1 cellular context compared by ENCODE assay signal in the genomic region with DNA sequence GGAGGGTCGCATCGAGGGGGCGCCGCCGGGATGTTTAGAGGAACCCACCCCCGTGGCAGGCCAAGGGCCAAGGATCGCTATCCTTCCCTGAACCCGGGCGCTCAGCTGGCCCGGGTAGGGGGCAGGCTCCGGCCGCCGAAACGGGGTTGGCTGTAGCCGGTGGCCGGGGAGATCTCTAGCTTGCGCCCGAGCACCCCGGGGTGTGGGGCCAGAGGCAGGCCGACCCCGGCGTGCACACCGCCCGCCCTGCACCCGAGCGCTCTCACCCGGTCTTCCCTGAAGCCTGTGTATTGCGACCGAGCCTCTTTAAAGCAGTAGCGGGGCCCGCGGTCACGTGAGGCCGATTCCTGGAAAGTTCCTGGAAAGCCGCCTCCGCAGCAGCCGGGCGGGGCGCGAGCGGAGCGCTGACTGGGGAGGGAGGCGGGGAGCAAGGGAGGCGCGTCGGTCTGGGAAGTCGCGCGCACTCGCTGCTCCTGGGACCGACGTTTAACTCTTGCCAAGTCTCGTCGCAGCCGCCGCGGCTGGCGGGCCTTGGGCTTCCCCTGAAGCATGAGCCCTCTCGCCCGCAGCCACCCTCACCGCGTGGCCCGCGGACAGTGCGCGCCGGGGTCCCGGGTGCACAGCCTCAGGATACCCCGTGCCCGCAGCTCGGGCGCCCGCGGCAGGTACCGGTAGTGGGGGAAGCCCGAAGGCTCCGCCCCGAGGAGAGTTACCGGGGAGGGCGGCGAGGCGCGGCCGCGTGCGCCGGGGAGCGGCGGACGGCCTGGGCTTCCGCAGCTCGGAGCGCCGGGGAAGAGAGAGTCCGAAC.
TF ChIP-seq lines count a peak whose summit lies in the region.

No MANE protein-coding gene starts in this region.

TF ChIP-seq in K562, 482 proteins besides CTCF, POLR2A, EP300 and RAD21 (continued from another document and continues in another):
- TF ChIP-seq, protein P1, sequence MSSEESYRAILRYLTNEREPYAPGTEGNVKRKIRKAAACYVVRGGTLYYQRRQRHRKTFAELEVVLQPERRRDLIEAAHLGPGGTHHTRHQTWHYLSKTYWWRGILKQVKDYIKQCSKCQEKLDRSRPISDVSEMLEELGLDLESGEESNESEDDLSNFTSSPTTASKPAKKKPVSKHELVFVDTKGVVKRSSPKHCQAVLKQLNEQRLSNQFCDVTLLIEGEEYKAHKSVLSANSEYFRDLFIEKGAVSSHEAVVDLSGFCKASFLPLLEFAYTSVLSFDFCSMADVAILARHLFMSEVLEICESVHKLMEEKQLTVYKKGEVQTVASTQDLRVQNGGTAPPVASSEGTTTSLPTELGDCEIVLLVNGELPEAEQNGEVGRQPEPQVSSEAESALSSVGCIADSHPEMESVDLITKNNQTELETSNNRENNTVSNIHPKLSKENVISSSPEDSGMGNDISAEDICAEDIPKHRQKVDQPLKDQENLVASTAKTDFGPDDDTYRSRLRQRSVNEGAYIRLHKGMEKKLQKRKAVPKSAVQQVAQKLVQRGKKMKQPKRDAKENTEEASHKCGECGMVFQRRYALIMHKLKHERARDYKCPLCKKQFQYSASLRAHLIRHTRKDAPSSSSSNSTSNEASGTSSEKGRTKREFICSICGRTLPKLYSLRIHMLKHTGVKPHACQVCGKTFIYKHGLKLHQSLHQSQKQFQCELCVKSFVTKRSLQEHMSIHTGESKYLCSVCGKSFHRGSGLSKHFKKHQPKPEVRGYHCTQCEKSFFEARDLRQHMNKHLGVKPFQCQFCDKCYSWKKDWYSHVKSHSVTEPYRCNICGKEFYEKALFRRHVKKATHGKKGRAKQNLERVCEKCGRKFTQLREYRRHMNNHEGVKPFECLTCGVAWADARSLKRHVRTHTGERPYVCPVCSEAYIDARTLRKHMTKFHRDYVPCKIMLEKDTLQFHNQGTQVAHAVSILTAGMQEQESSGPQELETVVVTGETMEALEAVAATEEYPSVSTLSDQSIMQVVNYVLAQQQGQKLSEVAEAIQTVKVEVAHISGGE (CRISPR knock-in tag; IDR thresholded peaks at IDR 0.05): peak in 1 of 3 experiments; percentile 21; a peak in 1 of 6 replicates
- TF ChIP-seq MEF2A (IDR thresholded peaks at IDR 0.05; ENCODE audit: control insufficient read depth, low read depth, low read length) (no peak), U2AF1 (optimal IDR thresholded peaks at IDR 0.05; ENCODE audit: low read depth, low read length) (peak; percentile 74), NFIC (IDR thresholded peaks at IDR 0.05) (no peak; the same call in 1 of the 2 replicates), ILF3 (IDR thresholded peaks at IDR 0.05; ENCODE audit: borderline replicate concordance) (0 out of 2 replicates have a peak, but pooled peaks have one; percentile 14), ZFP1 (CRISPR knock-in tag; IDR thresholded peaks at IDR 0.05) (0 out of 2 replicates have a peak, but pooled peaks have one; percentile 25), NR4A1 (CRISPR knock-in tag; IDR thresholded peaks at IDR 0.05) (peak; percentile 69; the same call in 1 of the 2 replicates), NR4A1 (tag; IDR thresholded peaks at IDR 0.05) (no peak), ZNF175 (CRISPR knock-in tag; IDR thresholded peaks at IDR 0.05; ENCODE audit: low read depth) (0 out of 2 replicates have a peak, but pooled peaks have one; percentile 30), FOXJ2 (tag; IDR thresholded peaks at IDR 0.05) (no peak), KAT7 (CRISPR knock-in tag; IDR thresholded peaks at IDR 0.05; ENCODE audit: borderline replicate concordance) (peak; percentile 87), RBM22 (IDR thresholded peaks at IDR 0.05; ENCODE audit: low read depth, low read length, poor library complexity, severe bottlenecking) (peak; percentile 64), BRD9 (IDR thresholded peaks at IDR 0.05; ENCODE audit: low read depth, partially characterized antibody) (no peak), MTA2 (IDR thresholded peaks at IDR 0.05; ENCODE audit: low read depth) (no peak), PCBP2 (IDR thresholded peaks at IDR 0.05; ENCODE audit: low read depth, low read length, poor library complexity, severe bottlenecking) (peak; percentile 14), LCOR (CRISPR knock-in tag; IDR thresholded peaks at IDR 0.05) (peak; percentile 63), ZKSCAN1 (IDR thresholded peaks at IDR 0.05; ENCODE audit: low read depth, low read length) (no peak), CSDE1 (IDR thresholded peaks at IDR 0.05) (peak in 1 of 2 experiments; percentile 74; a peak in 1 of 4 replicates), CBFA2T2 (conservative IDR thresholded peaks at IDR 0.05) (peak; percentile 76), SNIP1 (IDR thresholded peaks at IDR 0.05; ENCODE audit: low read depth) (peak; percentile 90), TEAD2 (tag; IDR thresholded peaks at IDR 0.05) (no peak), RBBP5 (IDR thresholded peaks at IDR 0.05; ENCODE audit: borderline replicate concordance, insufficient read depth, low read length, poor library complexity, severe bottlenecking) (peak; percentile 52), GATAD2B (IDR thresholded peaks at IDR 0.05; ENCODE audit: borderline replicate concordance) (peak; percentile 66; the same call in 1 of the 2 replicates), FOXK2 (conservative IDR thresholded peaks at IDR 0.05 in 1 of 2, IDR thresholded peaks at IDR 0.05 in 1 of 2; ENCODE audit: low read depth in 2 of 2) (peak; percentile 52 to 94; a peak in 2 of 4 replicates), NELFE (IDR thresholded peaks at IDR 0.05; ENCODE audit: insufficient read depth, insufficient read length) (no peak)
- TF ChIP-seq, protein P2, sequence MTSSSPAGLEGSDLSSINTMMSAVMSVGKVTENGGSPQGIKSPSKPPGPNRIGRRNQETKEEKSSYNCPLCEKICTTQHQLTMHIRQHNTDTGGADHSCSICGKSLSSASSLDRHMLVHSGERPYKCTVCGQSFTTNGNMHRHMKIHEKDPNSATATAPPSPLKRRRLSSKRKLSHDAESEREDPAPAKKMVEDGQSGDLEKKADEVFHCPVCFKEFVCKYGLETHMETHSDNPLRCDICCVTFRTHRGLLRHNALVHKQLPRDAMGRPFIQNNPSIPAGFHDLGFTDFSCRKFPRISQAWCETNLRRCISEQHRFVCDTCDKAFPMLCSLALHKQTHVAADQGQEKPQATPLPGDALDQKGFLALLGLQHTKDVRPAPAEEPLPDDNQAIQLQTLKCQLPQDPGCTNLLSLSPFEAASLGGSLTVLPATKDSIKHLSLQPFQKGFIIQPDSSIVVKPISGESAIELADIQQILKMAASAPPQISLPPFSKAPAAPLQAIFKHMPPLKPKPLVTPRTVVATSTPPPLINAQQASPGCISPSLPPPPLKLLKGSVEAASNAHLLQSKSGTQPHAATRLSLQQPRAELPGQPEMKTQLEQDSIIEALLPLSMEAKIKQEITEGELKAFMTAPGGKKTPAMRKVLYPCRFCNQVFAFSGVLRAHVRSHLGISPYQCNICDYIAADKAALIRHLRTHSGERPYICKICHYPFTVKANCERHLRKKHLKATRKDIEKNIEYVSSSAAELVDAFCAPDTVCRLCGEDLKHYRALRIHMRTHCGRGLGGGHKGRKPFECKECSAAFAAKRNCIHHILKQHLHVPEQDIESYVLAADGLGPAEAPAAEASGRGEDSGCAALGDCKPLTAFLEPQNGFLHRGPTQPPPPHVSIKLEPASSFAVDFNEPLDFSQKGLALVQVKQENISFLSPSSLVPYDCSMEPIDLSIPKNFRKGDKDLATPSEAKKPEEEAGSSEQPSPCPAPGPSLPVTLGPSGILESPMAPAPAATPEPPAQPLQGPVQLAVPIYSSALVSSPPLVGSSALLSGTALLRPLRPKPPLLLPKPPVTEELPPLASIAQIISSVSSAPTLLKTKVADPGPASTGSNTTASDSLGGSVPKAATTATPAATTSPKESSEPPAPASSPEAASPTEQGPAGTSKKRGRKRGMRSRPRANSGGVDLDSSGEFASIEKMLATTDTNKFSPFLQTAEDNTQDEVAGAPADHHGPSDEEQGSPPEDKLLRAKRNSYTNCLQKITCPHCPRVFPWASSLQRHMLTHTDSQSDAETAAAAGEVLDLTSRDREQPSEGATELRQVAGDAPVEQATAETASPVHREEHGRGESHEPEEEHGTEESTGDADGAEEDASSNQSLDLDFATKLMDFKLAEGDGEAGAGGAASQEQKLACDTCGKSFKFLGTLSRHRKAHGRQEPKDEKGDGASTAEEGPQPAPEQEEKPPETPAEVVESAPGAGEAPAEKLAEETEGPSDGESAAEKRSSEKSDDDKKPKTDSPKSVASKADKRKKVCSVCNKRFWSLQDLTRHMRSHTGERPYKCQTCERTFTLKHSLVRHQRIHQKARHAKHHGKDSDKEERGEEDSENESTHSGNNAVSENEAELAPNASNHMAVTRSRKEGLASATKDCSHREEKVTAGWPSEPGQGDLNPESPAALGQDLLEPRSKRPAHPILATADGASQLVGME (CRISPR knock-in tag; IDR thresholded peaks at IDR 0.05): 0 out of 2 replicates have a peak, but pooled peaks have one; percentile 14
- TF ChIP-seq, protein P3, sequence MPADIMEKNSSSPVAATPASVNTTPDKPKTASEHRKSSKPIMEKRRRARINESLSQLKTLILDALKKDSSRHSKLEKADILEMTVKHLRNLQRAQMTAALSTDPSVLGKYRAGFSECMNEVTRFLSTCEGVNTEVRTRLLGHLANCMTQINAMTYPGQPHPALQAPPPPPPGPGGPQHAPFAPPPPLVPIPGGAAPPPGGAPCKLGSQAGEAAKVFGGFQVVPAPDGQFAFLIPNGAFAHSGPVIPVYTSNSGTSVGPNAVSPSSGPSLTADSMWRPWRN (IDR thresholded peaks at IDR 0.05; ENCODE audit: low read depth): 0 out of 2 replicates have a peak, but pooled peaks have one; percentile 43
- TF ChIP-seq, protein P4, sequence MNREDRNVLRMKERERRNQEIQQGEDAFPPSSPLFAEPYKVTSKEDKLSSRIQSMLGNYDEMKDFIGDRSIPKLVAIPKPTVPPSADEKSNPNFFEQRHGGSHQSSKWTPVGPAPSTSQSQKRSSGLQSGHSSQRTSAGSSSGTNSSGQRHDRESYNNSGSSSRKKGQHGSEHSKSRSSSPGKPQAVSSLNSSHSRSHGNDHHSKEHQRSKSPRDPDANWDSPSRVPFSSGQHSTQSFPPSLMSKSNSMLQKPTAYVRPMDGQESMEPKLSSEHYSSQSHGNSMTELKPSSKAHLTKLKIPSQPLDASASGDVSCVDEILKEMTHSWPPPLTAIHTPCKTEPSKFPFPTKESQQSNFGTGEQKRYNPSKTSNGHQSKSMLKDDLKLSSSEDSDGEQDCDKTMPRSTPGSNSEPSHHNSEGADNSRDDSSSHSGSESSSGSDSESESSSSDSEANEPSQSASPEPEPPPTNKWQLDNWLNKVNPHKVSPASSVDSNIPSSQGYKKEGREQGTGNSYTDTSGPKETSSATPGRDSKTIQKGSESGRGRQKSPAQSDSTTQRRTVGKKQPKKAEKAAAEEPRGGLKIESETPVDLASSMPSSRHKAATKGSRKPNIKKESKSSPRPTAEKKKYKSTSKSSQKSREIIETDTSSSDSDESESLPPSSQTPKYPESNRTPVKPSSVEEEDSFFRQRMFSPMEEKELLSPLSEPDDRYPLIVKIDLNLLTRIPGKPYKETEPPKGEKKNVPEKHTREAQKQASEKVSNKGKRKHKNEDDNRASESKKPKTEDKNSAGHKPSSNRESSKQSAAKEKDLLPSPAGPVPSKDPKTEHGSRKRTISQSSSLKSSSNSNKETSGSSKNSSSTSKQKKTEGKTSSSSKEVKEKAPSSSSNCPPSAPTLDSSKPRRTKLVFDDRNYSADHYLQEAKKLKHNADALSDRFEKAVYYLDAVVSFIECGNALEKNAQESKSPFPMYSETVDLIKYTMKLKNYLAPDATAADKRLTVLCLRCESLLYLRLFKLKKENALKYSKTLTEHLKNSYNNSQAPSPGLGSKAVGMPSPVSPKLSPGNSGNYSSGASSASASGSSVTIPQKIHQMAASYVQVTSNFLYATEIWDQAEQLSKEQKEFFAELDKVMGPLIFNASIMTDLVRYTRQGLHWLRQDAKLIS (CRISPR knock-in tag; IDR thresholded peaks at IDR 0.05): 0 out of 2 replicates have a peak, but pooled peaks have one; percentile 76
- TF ChIP-seq, protein P5, sequence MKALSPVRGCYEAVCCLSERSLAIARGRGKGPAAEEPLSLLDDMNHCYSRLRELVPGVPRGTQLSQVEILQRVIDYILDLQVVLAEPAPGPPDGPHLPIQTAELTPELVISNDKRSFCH (CRISPR knock-in tag; IDR thresholded peaks at IDR 0.05): no peak
- TF ChIP-seq, protein P5 (tag; IDR thresholded peaks at IDR 0.05): peak; percentile 51; the same call in 1 of the 2 replicates
- TF ChIP-seq, protein P6, sequence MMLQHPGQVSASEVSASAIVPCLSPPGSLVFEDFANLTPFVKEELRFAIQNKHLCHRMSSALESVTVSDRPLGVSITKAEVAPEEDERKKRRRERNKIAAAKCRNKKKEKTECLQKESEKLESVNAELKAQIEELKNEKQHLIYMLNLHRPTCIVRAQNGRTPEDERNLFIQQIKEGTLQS (IDR thresholded peaks at IDR 0.05): peak; percentile 44; the same call in 1 of the 2 replicates
- TF ChIP-seq, protein P6 (CRISPR knock-in tag; conservative IDR thresholded peaks at IDR 0.05): peak; percentile 34; the same call in 1 of the 2 replicates
- TF ChIP-seq, protein P7, sequence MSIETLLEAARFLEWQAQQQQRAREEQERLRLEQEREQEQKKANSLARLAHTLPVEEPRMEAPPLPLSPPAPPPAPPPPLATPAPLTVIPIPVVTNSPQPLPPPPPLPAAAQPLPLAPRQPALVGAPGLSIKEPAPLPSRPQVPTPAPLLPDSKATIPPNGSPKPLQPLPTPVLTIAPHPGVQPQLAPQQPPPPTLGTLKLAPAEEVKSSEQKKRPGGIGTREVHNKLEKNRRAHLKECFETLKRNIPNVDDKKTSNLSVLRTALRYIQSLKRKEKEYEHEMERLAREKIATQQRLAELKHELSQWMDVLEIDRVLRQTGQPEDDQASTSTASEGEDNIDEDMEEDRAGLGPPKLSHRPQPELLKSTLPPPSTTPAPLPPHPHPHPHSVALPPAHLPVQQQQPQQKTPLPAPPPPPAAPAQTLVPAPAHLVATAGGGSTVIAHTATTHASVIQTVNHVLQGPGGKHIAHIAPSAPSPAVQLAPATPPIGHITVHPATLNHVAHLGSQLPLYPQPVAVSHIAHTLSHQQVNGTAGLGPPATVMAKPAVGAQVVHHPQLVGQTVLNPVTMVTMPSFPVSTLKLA (conservative IDR thresholded peaks at IDR 0.05): peak; percentile 85 to 93
- TF ChIP-seq, protein P8, sequence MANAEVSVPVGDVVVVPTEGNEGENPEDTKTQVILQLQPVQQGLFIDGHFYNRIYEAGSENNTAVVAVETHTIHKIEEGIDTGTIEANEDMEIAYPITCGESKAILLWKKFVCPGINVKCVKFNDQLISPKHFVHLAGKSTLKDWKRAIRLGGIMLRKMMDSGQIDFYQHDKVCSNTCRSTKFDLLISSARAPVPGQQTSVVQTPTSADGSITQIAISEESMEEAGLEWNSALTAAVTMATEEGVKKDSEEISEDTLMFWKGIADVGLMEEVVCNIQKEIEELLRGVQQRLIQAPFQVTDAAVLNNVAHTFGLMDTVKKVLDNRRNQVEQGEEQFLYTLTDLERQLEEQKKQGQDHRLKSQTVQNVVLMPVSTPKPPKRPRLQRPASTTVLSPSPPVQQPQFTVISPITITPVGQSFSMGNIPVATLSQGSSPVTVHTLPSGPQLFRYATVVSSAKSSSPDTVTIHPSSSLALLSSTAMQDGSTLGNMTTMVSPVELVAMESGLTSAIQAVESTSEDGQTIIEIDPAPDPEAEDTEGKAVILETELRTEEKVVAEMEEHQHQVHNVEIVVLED (CRISPR knock-in tag; IDR thresholded peaks at IDR 0.05): peak; percentile 12; the same call in 1 of the 2 replicates
